ENCODE assay signal across 9 cellular contexts in genomic region chr15:51736069-51736468, GRCh38. TPM values are rescaled to one million over a fixed set of nuclear protein-coding genes. Genes with fewer than 3 reads are reported as not detected.
DNase-seq lines count a peak whose midpoint lies in the region; ATAC-seq, FAIRE-seq and TF ChIP-seq lines count a peak whose summit lies in the region.
"Had no signal": no experiment of that assay in that cellular context is flagged by ENCODE, and none has a peak within 500 bp of the region (broad histone marks: within the 10 kb centered on the region; RNA-seq: fewer than 3 reads in every experiment).

No MANE protein-coding gene starts in this region.

- peak; percentile 44 for DNase-seq in GM10266 (ENCODE audit: extremely low spot score)
- no peak for DNase-seq in activated CD4-positive, alpha-beta memory T cell treated with anti-CD3 and anti-CD28 coated beads, Interleukin-2, amount 10 ng/mL, durations not matched to agents 7 days and 5 days
- no peak for DNase-seq in GM10248 (ENCODE audit: extremely low spot score)
- DNase-seq in HEK293T (ENCODE audit: extremely low spot score), result no peak
- no peak for DNase-seq in D721Med (ENCODE audit: insufficient read length, low spot score)

- TF ChIP-seq CTCF in GM10266 (IDR thresholded peaks at IDR 0.05; ENCODE audit: control insufficient read depth, insufficient read depth, low read depth, missing control alignments), result no peak
- TF ChIP-seq CTCF in GM10248 (IDR thresholded peaks at IDR 0.05; ENCODE audit: control extremely low read depth, extremely low read depth, low read depth, missing control alignments), result no peak
- no peak for TF ChIP-seq CTCF in D721Med (IDR thresholded peaks at IDR 0.05; ENCODE audit: insufficient read depth, missing control alignments)

- CTCF ChIA-PET in activated CD4-positive, alpha-beta memory T cell treated with anti-CD3 and anti-CD28 coated beads, Interleukin-2, amount 10 ng/mL, durations not matched to agents 7 days and 5 days (lab: Charles Lee), result interaction anchor here (0.7 to 2.6 kb wide), 6 partner anchors 11 to 170 kb away, joined by 3 to 16 read pairs (median 4); no protein-coding TSS in a partner anchor
- CTCF ChIA-PET in GM10248 (lab: Yijun Ruan, JAX) (interaction anchor here (1.1 to 3.7 kb wide), 7 partner anchors 10 to 199 kb away, joined by 3 to 18 read pairs (median 5); no protein-coding TSS in a partner anchor), HEK293T (lab: Yijun Ruan, JAX) (no interaction called here)

- no peaks in the 10 kb centered on the region for H3K36me3 ChIP-seq in muscle layer of colon (ENCODE audit: insufficient read depth, low read length)

- H3K27ac Mint-ChIP-seq in activated CD4-positive, alpha-beta memory T cell treated with anti-CD3 and anti-CD28 coated beads, Interleukin-2, amount 10 ng/mL, durations not matched to agents 7 days and 5 days, result peak overlapping the region; percentile 80

- H3K4me1 ChIP-seq in muscle layer of colon (ENCODE audit: insufficient read depth, low read length), result peaks cover 38% of the 10 kb centered on the region

- H3K27ac ChIP-seq in muscle layer of colon (ENCODE audit: low read depth, low read length), result peak overlapping the region; percentile 53

- no peak for FAIRE-seq in D721Med (lab: Jason Lieb, UNC)
- FAIRE-seq: endometrium had no signal

- H3K9ac ChIP-seq in muscle layer of colon (ENCODE audit: low read length), result peak overlapping the region; percentile 54

- peak; percentile 14 for ATAC-seq in HG02623 (IDR thresholded peaks at IDR 0.05; ENCODE audit: unreplicated experiment)
- ATAC-seq in HG03469 (IDR thresholded peaks at IDR 0.05; ENCODE audit: unreplicated experiment), result no peak

- H3K9me3 ChIP-seq in muscle layer of colon (ENCODE audit: low read length), result no peaks in the 10 kb centered on the region

- H3K36me3 Mint-ChIP-seq in activated CD4-positive, alpha-beta memory T cell treated with anti-CD3 and anti-CD28 coated beads, Interleukin-2, amount 10 ng/mL, durations not matched to agents 7 days and 5 days (ENCODE audit: low read depth), result peaks cover 12% of the 10 kb centered on the region

- POLR2A ChIA-PET in activated CD4-positive, alpha-beta memory T cell treated with anti-CD3 and anti-CD28 coated beads, Interleukin-2, amount 10 ng/mL, durations not matched to agents 7 days and 5 days (lab: Charles Lee), result interaction anchor here (1.0 to 2.1 kb wide), 6 partner anchors 13 to 113 kb away, joined by 3 to 16 read pairs (median 5); partner anchors contain the start of genes DMXL2, TMOD2 and TMOD3
- POLR2A ChIA-PET in GM10248 (lab: Yijun Ruan, JAX) (no interaction called here), HEK293T (lab: Yijun Ruan, JAX) (interaction anchor here (0.9 kb wide), 1 partner anchor 9 kb away, joined by 4 read pairs; no protein-coding TSS in a partner anchor)

- no peaks in the 10 kb centered on the region for H3K27me3 ChIP-seq in muscle layer of colon (ENCODE audit: control insufficient read depth in 1 of 2, insufficient read depth in 2 of 2, low read length in 2 of 2)

- no peaks in the 10 kb centered on the region for H3K27me3 Mint-ChIP-seq in activated CD4-positive, alpha-beta memory T cell treated with anti-CD3 and anti-CD28 coated beads, Interleukin-2, amount 10 ng/mL, durations not matched to agents 7 days and 5 days

- H3K9me3 Mint-ChIP-seq in activated CD4-positive, alpha-beta memory T cell treated with anti-CD3 and anti-CD28 coated beads, Interleukin-2, amount 10 ng/mL, durations not matched to agents 7 days and 5 days, result no peaks in the 10 kb centered on the region

- H3K4me1 Mint-ChIP-seq in activated CD4-positive, alpha-beta memory T cell treated with anti-CD3 and anti-CD28 coated beads, Interleukin-2, amount 10 ng/mL, durations not matched to agents 7 days and 5 days, result peaks cover 60% of the 10 kb centered on the region

- peak overlapping the region; percentile 81 for H3K4me3 Mint-ChIP-seq in activated CD4-positive, alpha-beta memory T cell treated with anti-CD3 and anti-CD28 coated beads, Interleukin-2, amount 10 ng/mL, durations not matched to agents 7 days and 5 days

- H3K4me3 ChIP-seq in muscle layer of colon (ENCODE audit: low read depth in 1 of 2, low read length in 2 of 2), result peak overlapping the region in 1 of 2 donors; percentile 5

TF ChIP-seq in HEK293T, 16 proteins besides CTCF, POLR2A, EP300 and RAD21:
- no peak for TF ChIP-seq FOXA1 (IDR thresholded peaks at IDR 0.05)

RNA-seq across cellular contexts. Expression of gene LYSMD2, which starts 1.4 kb away (rescaled TPM):
- 10 to 100 TPM; 14.8 to 14.9 TPM for total RNA-seq in activated CD4-positive, alpha-beta memory T cell treated with anti-CD3 and anti-CD28 coated beads, Interleukin-2, amount 10 ng/mL, durations not matched to agents 7 days and 5 days

RNA-seq across cellular contexts. Expression of gene TMOD2, which starts 15.3 kb away (rescaled TPM):
- total RNA-seq in activated CD4-positive, alpha-beta memory T cell treated with anti-CD3 and anti-CD28 coated beads, Interleukin-2, amount 10 ng/mL, durations not matched to agents 7 days and 5 days, result 1 to 10 TPM; 6.2 to 6.5 TPM

RNA-seq across cellular contexts. Expression of gene SCG3, which starts 54.8 kb away (rescaled TPM):
- total RNA-seq in activated CD4-positive, alpha-beta memory T cell treated with anti-CD3 and anti-CD28 coated beads, Interleukin-2, amount 10 ng/mL, durations not matched to agents 7 days and 5 days, result not detected
